8 cellular contexts compared by ENCODE assay signal in genomic region chr19:54102421-54103169, GRCh38. TPM values are rescaled to one million over a fixed set of nuclear protein-coding genes. Genes with fewer than 3 reads are reported as not detected.
DNase-seq lines count a peak whose midpoint lies in the region; ATAC-seq and TF ChIP-seq lines count a peak whose summit lies in the region.

TSS of gene NDUFA3 (plus strand) at chr19:54102855. CDS start at chr19:54102879, 24 bp downstream.

- intact Hi-C loops in IMR-90 (cut with micrococcal nuclease), result loop anchor here (10.0 kb wide), 1 partner anchor 238 kb away; the partner anchor contains the start of gene MYADM

- POLR2A ChIA-PET in IMR-90 (lab: Charles Lee; ENCODE audit: unreplicated experiment), result no interaction called here

- peak within 1 kb of the TSS; percentile 94 to 98 for H4K8ac ChIP-seq in IMR-90 (ENCODE audit: low read depth in 2 of 2, low read length in 2 of 2)

- H3K23ac ChIP-seq in IMR-90 (ENCODE audit: low read depth, low read length), result peak within 1 kb of the TSS; percentile 62; the same call in 1 of the 2 replicates

- no peak within 1 kb of the TSS for H2BK120ac ChIP-seq in IMR-90 (ENCODE audit: low read depth, low read length)

- peak within 1 kb of the TSS; percentile 58 for H3K4me3 ChIP-seq in IMR-90 (ENCODE audit: insufficient read depth, low read depth, low read length)

- in situ Hi-C loops in IMR-90 (cut with MboI; ENCODE audit: low sequenced_read_pairs), result loop anchor here (25.0 kb wide), 1 partner anchor 360 kb away; the partner anchor contains the start of genes CDC42EP5 and LENG9

- peak within 1 kb of the TSS; percentile 75 for H3K4ac ChIP-seq in IMR-90 (ENCODE audit: low read depth, low read length)

- peak within 1 kb of the TSS; percentile 87 for H4K5ac ChIP-seq in IMR-90 (ENCODE audit: low read depth, low read length)

- H3K79me1 ChIP-seq in IMR-90 (ENCODE audit: low read depth in 1 of 2, low read length in 2 of 2), result peaks cover 4 to 21% of the 10 kb centered on the region in 2 experiments

- H4K91ac ChIP-seq in IMR-90 (ENCODE audit: insufficient read depth, low read depth, low read length), result peak within 1 kb of the TSS; percentile 55

- H3K14ac ChIP-seq in IMR-90 (replicated peaks; ENCODE audit: low read depth, low read length), result peak within 1 kb of the TSS; percentile 58

- H2BK20ac ChIP-seq in IMR-90 (ENCODE audit: low read depth, low read length), result no peak within 1 kb of the TSS

- H2AFZ ChIP-seq in IMR-90 (replicated peaks; ENCODE audit: low read length, poor library complexity), result peak within 1 kb of the TSS; percentile 82

- peak within 1 kb of the TSS; percentile 87 for H2AK5ac ChIP-seq in IMR-90 (ENCODE audit: low read depth, low read length)

- WGBS in IMR-90 (ENCODE audit: extremely low coverage in 2 of 2, insufficient read length in 1 of 2), 2 experiments, result 0% methylated on average over 15 of the region's 54 CpGs; no CpG with 5 or more reads in 1 of the 2 experiments

- no peak within 1 kb of the TSS for H2BK15ac ChIP-seq in IMR-90 (ENCODE audit: low read depth, low read length)

- no peaks in the 10 kb centered on the region for H3K4me1 ChIP-seq in IMR-90 (ENCODE audit: control insufficient read depth, insufficient read depth, low read length)

- TF ChIP-seq POLR2A in IMR-90 (IDR thresholded peaks at IDR 0.05; ENCODE audit: low read depth, low read length), result no peak

- H3K9me1 ChIP-seq in IMR-90 (ENCODE audit: insufficient read depth, low read length), result no peaks in the 10 kb centered on the region

- no TSS peak for BruUV-seq in IMR-90 (replicated peaks; lab: Mats Ljungman, UMichigan)

- peak; percentile 84 for ATAC-seq in GM21528 (IDR thresholded peaks at IDR 0.05; ENCODE audit: low FRiP score, unreplicated experiment)
- ATAC-seq in IMR-90 (ENCODE audit: low read depth), result peak; percentile 100

- TF ChIP-seq RAD21 in IMR-90 (IDR thresholded peaks at IDR 0.05; ENCODE audit: low read length), result no peak

- DNase-seq in DMS 273 (lab: John Stamatoyannopoulos, UW; ENCODE audit: unreplicated experiment) (peak; percentile 99), IMR-90 (peak; percentile 98), OCI-M1 (lab: John Stamatoyannopoulos, UW) (peak; percentile 99), activated T-cell treated with anti-CD3 and anti-CD28 coated beads for 24 hours (ENCODE audit: low read depth) (peak; percentile 96), epidermal melanocyte (ENCODE audit: insufficient read length, low spot score) (peak; percentile 100), middle frontal gyrus (ENCODE audit: extremely low spot score, low spot score) (peak; percentile 92)
- DNase-seq in stimulated activated CD8-positive, alpha-beta memory T cell treated with anti-CD3 and anti-CD28 coated beads, Interleukin-2, amount 100 ng/mL, for 48 hours (ENCODE audit: low read depth in 2 of 2), result peak; percentile 93 to 95

- H3K4me2 ChIP-seq in IMR-90 (ENCODE audit: low read depth, low read length), result peak within 1 kb of the TSS; percentile 72

- 0 out of 2 replicates have a peak within 1 kb of the TSS, but pooled peaks have one; percentile 8 for H3K18ac ChIP-seq in IMR-90 (ENCODE audit: low read depth, low read length)

- H3K9ac ChIP-seq in IMR-90 (ENCODE audit: low read depth, low read length), result peak within 1 kb of the TSS; percentile 63

- H3K9me3 ChIP-seq in IMR-90 (ENCODE audit: control insufficient read depth, insufficient read depth, low read length), result no peaks in the 10 kb centered on the region

- H3K36me3 ChIP-seq in IMR-90 (ENCODE audit: control insufficient read depth, insufficient read depth, low read length), result peaks cover 17% of the 10 kb centered on the region

- CTCF ChIA-PET in IMR-90 (lab: Yijun Ruan, JAX), result no interaction called here

- peak within 1 kb of the TSS; percentile 44 for H2BK5ac ChIP-seq in IMR-90 (ENCODE audit: low read depth, low read length, poor library complexity, severe bottlenecking)

- dilution Hi-C loops in IMR-90 (cut with HindIII; ENCODE audit: low sequenced_read_pairs, unreplicated experiment), result no loop called here

- peak within 1 kb of the TSS; percentile 60 for H3K56ac ChIP-seq in IMR-90 (ENCODE audit: extremely low read depth, insufficient read depth, low read length)

- H3K27ac ChIP-seq in IMR-90 (ENCODE audit: insufficient read depth, low read length), result peak within 1 kb of the TSS; percentile 53

- TF ChIP-seq CTCF in IMR-90 (conservative IDR thresholded peaks at IDR 0.05; ENCODE audit: low read depth, low read length), result no peak

- peak within 1 kb of the TSS; percentile 96 for H2AK9ac ChIP-seq in IMR-90 (replicated peaks; ENCODE audit: low read depth, low read length, poor library complexity)

- H3K27me3 ChIP-seq in IMR-90 (ENCODE audit: control insufficient read depth, insufficient read depth, low read length), result no peaks in the 10 kb centered on the region

- no peaks in the 10 kb centered on the region for H4K20me1 ChIP-seq in IMR-90 (ENCODE audit: insufficient read depth, low read length)

TF ChIP-seq in IMR-90, 13 proteins besides CTCF, POLR2A, EP300 and RAD21:
- no peak for TF ChIP-seq NFE2L2 (IDR thresholded peaks at IDR 0.05; ENCODE audit: low read depth, low read length)
- TF ChIP-seq ELK1 (IDR thresholded peaks at IDR 0.05; ENCODE audit: borderline replicate concordance, low read depth, low read length), result no peak
- no peak for TF ChIP-seq CHD1 (IDR thresholded peaks at IDR 0.05; ENCODE audit: low read depth, low read length)
- no peak for TF ChIP-seq BHLHE40 (IDR thresholded peaks at IDR 0.05; ENCODE audit: low read depth, low read length)
- TF ChIP-seq USF2 (IDR thresholded peaks at IDR 0.05; ENCODE audit: low read depth, low read length), result no peak
- peak; percentile 67; the same call in 1 of the 2 replicates for TF ChIP-seq MAZ (IDR thresholded peaks at IDR 0.05; ENCODE audit: borderline replicate concordance, low read depth, low read length)
- no peak for TF ChIP-seq CEBPB (IDR thresholded peaks at IDR 0.05; ENCODE audit: low read depth, low read length)
- no peak for TF ChIP-seq SMC3 (IDR thresholded peaks at IDR 0.05; ENCODE audit: low read depth, low read length)
- TF ChIP-seq MAFK (IDR thresholded peaks at IDR 0.05; ENCODE audit: low read depth, low read length), result no peak
- no peak for TF ChIP-seq FOS (IDR thresholded peaks at IDR 0.05; ENCODE audit: low read depth, low read length)
- peak; percentile 96 for TF ChIP-seq RCOR1 (IDR thresholded peaks at IDR 0.05; ENCODE audit: insufficient replicate concordance, low read length)
- peak; percentile 77; the same call in 1 of the 2 replicates for TF ChIP-seq MXI1 (IDR thresholded peaks at IDR 0.05; ENCODE audit: borderline replicate concordance, low read depth, low read length)
- no peak for TF ChIP-seq RFX5 (IDR thresholded peaks at IDR 0.05; ENCODE audit: low read depth, low read length)

RNA-seq across cellular contexts. Expression of gene NDUFA3, which starts in this region (rescaled TPM):
- total RNA-seq in IMR-90 (2012; rRNA removed), result 7.9 and 24.7 TPM in 2 replicates
- polyA plus RNA-seq in IMR-90 (2012; rRNA removed), result 85.0 and 104 TPM in 2 replicates
- 34.3 and 44.6 TPM in 2 replicates for polyA plus RNA-seq in IMR-90 (2012; cell fraction: cytosol; rRNA removed)
- polyA plus RNA-seq in IMR-90 (2012; cell fraction: nucleus; rRNA removed; ENCODE audit: low replicate concordance), result 26.0 and 29.8 TPM in 2 replicates

Comparison
In these comparisons a context has a peak if more than half of its experiments do, and no peak if none do; other contexts are left out.
1. Peak in every context shown above with its lines: DNase-seq, ATAC-seq, H3K4me3 ChIP-seq and H3K27ac ChIP-seq.